In genomic region chr1:223714849-223715709, GRCh38 we compare ENCODE assay signal across 9 cellular contexts. TPM values are rescaled to one million over a fixed set of nuclear protein-coding genes. Genes with fewer than 3 reads are reported as not detected.
A peak's percentile ranks its signal among the peaks of the same experiment; 100 is the strongest.
DNase-seq lines count a peak whose midpoint lies in the region; ATAC-seq and TF ChIP-seq lines count a peak whose summit lies in the region.
"Had no signal": no experiment of that assay in that cellular context is flagged by ENCODE, and none has a peak within 500 bp of the region (broad histone marks: within the 10 kb centered on the region; RNA-seq: fewer than 3 reads in every experiment).

No MANE protein-coding gene starts in this region.

- H3K27me3 ChIP-seq in CD8-positive, alpha-beta memory T cell (ENCODE audit: insufficient read depth, low read length, poor library complexity, severe bottlenecking) = no peaks in the 10 kb centered on the region
- H3K27me3 ChIP-seq in lower lobe of right lung (ENCODE audit: low read depth) = no peaks in the 10 kb centered on the region

- intact Hi-C loops in lower lobe of right lung (cut with DNase I) = loop anchor here (5.0 kb wide), 1 partner anchor 32 kb away; no protein-coding TSS in a partner anchor

- CTCF ChIA-PET in CD8-positive, alpha-beta memory T cell (lab: Charles Lee) = interaction anchor here (6.5 kb wide), 1 partner anchor 34 kb away, joined by 94 read pairs; no protein-coding TSS in a partner anchor

- peak overlapping the region; percentile 62 to 91 (median 84) for H3K4me3 Mint-ChIP-seq in CD8-positive, alpha-beta memory T cell
- H3K4me3 Mint-ChIP-seq in activated naive CD8-positive, alpha-beta T cell treated with anti-CD3 and anti-CD28 coated beads, Interleukin-2, amount 50 U/mL, for 24 hours = peak overlapping the region; percentile 40

- H3K9me3 ChIP-seq in CD8-positive, alpha-beta memory T cell (ENCODE audit: low read length) = no peaks in the 10 kb centered on the region
- no peaks in the 10 kb centered on the region for H3K9me3 ChIP-seq in lower lobe of right lung

- TF ChIP-seq POLR2A in GM18505 (IDR thresholded peaks at IDR 0.05; ENCODE audit: borderline replicate concordance, extremely low read depth, insufficient read depth, insufficient read length) = no peak

- ATAC-seq in activated naive CD8-positive, alpha-beta T cell treated with anti-CD3 and anti-CD28 coated beads, Interleukin-2, amount 50 U/mL, for 24 hours = no peak
- ATAC-seq in lower lobe of right lung = peak in 1 of 2 donors; percentile 17
- no peak for ATAC-seq in GM18505 (IDR thresholded peaks at IDR 0.05; ENCODE audit: unreplicated experiment)
- ATAC-seq in HG03571 (IDR thresholded peaks at IDR 0.05; ENCODE audit: unreplicated experiment) = no peak
- ATAC-seq in GM18498 (IDR thresholded peaks at IDR 0.05; ENCODE audit: unreplicated experiment) = no peak

- H3K4me3 ChIP-seq in CD8-positive, alpha-beta memory T cell (ENCODE audit: low read length) = peak overlapping the region; percentile 55
- peak overlapping the region; percentile 88 for H3K4me3 ChIP-seq in lower lobe of right lung

- H3K36me3 ChIP-seq in CD8-positive, alpha-beta memory T cell (ENCODE audit: insufficient read depth, low read length) = peaks cover 21% of the 10 kb centered on the region
- H3K36me3 ChIP-seq in lower lobe of right lung = peaks cover 32% of the 10 kb centered on the region

- no peak for DNase-seq in CD8-positive, alpha-beta memory T cell
- DNase-seq in LoVo (ENCODE audit: low spot score) (peak; percentile 76), lower lobe of right lung (peak; percentile 53), epidermal melanocyte (ENCODE audit: insufficient read length, low spot score) (no peak)
- no peak for DNase-seq in activated naive CD8-positive, alpha-beta T cell treated with anti-CD3 and anti-CD28 coated beads, Interleukin-2, amount 50 U/mL, for 24 hours

- peaks cover 0 to 43% (median 11%) of the 10 kb centered on the region in 3 donors for H3K36me3 Mint-ChIP-seq in CD8-positive, alpha-beta memory T cell
- peaks cover 14% of the 10 kb centered on the region for H3K36me3 Mint-ChIP-seq in activated naive CD8-positive, alpha-beta T cell treated with anti-CD3 and anti-CD28 coated beads, Interleukin-2, amount 50 U/mL, for 24 hours (ENCODE audit: low read depth)

- peaks cover 78% of the 10 kb centered on the region for H3K4me1 ChIP-seq in CD8-positive, alpha-beta memory T cell (ENCODE audit: insufficient read depth, low read length)
- H3K4me1 ChIP-seq in lower lobe of right lung = peaks cover 80% of the 10 kb centered on the region

- H3K27ac Mint-ChIP-seq in CD8-positive, alpha-beta memory T cell = peak overlapping the region; percentile 82 to 99 (median 94)
- peak overlapping the region; percentile 85 for H3K27ac Mint-ChIP-seq in activated naive CD8-positive, alpha-beta T cell treated with anti-CD3 and anti-CD28 coated beads, Interleukin-2, amount 50 U/mL, for 24 hours

- TF ChIP-seq CTCF in lower lobe of right lung (IDR thresholded peaks at IDR 0.05) = no peak

- peaks cover 76 to 92% (median 81%) of the 10 kb centered on the region in 3 donors for H3K4me1 Mint-ChIP-seq in CD8-positive, alpha-beta memory T cell
- peaks cover 75% of the 10 kb centered on the region for H3K4me1 Mint-ChIP-seq in activated naive CD8-positive, alpha-beta T cell treated with anti-CD3 and anti-CD28 coated beads, Interleukin-2, amount 50 U/mL, for 24 hours

- no peaks in the 10 kb centered on the region for H3K27me3 Mint-ChIP-seq in CD8-positive, alpha-beta memory T cell
- no peaks in the 10 kb centered on the region for H3K27me3 Mint-ChIP-seq in activated naive CD8-positive, alpha-beta T cell treated with anti-CD3 and anti-CD28 coated beads, Interleukin-2, amount 50 U/mL, for 24 hours

- H3K9me3 Mint-ChIP-seq in CD8-positive, alpha-beta memory T cell = no peaks in the 10 kb centered on the region
- no peaks in the 10 kb centered on the region for H3K9me3 Mint-ChIP-seq in activated naive CD8-positive, alpha-beta T cell treated with anti-CD3 and anti-CD28 coated beads, Interleukin-2, amount 50 U/mL, for 24 hours

- POLR2A ChIA-PET in CD8-positive, alpha-beta memory T cell (lab: Charles Lee) = interaction anchor here (1.2 to 1.7 kb wide), 2 partner anchors 13 to 34 kb away, joined by 3 to 6 read pairs; no protein-coding TSS in a partner anchor

- peak overlapping the region; percentile 72 for H3K27ac ChIP-seq in CD8-positive, alpha-beta memory T cell (ENCODE audit: low read depth, low read length)
- H3K27ac ChIP-seq in lower lobe of right lung = peak overlapping the region; percentile 73

RNA-seq across cellular contexts. Expression of gene CAPN2, which starts 2.7 kb away (rescaled TPM):
- total RNA-seq in CD8-positive, alpha-beta memory T cell = 10 to 100 TPM; 79.8 to 82.9 TPM
- 252 TPM for polyA plus RNA-seq in CD8-positive, alpha-beta memory T cell
- total RNA-seq in lower lobe of right lung = 253 TPM

RNA-seq across cellular contexts. Expression of gene CAPN8, which starts 49.6 kb away (rescaled TPM):
- total RNA-seq in CD8-positive, alpha-beta memory T cell = not detected
- polyA plus RNA-seq in CD8-positive, alpha-beta memory T cell = not detected
- total RNA-seq in lower lobe of right lung = 70.6 TPM
- total RNA-seq: pulmonary artery endothelial cell had no signal

Comparison
In these comparisons a context has a peak if more than half of its experiments do, and no peak if none do; other contexts are left out.
1. DNase-seq: peak in LoVo (single experiment) and lower lobe of right lung (single experiment); none in CD8-positive, alpha-beta memory T cell (0 of 5), activated naive CD8-positive, alpha-beta T cell treated with anti-CD3 and anti-CD28 coated beads, Interleukin-2, amount 50 U/mL, for 24 hours (single experiment) and epidermal melanocyte (single experiment).
2. RNA of gene CAPN8, which starts 49.6 kb away (total RNA-seq): 70.6 TPM in lower lobe of right lung (single experiment); not detected in CD8-positive, alpha-beta memory T cell; every median in the first group is over 10 times any median in the second.